In the genomic region with DNA sequence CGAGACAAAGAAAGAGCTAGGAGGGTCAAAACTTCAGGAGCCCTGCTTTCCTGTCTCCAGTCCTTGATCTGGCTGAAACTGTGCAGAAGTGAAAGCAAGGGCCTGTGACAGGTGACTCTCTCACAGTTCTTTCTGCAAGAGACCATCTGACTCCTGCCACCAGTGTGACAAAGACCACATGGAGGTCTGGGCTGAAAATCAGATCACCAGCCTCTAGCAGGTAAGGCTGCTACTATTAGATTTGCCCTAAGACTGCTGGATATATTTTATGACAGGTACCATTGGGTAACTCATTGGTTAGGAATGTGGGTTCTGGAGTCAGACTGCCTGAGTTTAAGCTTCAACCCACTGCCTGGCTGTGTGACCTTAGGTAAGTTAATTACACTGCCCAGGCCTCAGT, we compare ENCODE assay signal across 2 cellular contexts.
TF ChIP-seq lines count a peak whose summit lies in the region.

No MANE protein-coding gene starts in this region.

TF ChIP-seq in SK-N-SH treated with all-trans-retinoic acid at 6 μM for 48 hours, 23 proteins besides CTCF, POLR2A, EP300 and RAD21 (continued from another document):
- TF ChIP-seq, protein P1, sequence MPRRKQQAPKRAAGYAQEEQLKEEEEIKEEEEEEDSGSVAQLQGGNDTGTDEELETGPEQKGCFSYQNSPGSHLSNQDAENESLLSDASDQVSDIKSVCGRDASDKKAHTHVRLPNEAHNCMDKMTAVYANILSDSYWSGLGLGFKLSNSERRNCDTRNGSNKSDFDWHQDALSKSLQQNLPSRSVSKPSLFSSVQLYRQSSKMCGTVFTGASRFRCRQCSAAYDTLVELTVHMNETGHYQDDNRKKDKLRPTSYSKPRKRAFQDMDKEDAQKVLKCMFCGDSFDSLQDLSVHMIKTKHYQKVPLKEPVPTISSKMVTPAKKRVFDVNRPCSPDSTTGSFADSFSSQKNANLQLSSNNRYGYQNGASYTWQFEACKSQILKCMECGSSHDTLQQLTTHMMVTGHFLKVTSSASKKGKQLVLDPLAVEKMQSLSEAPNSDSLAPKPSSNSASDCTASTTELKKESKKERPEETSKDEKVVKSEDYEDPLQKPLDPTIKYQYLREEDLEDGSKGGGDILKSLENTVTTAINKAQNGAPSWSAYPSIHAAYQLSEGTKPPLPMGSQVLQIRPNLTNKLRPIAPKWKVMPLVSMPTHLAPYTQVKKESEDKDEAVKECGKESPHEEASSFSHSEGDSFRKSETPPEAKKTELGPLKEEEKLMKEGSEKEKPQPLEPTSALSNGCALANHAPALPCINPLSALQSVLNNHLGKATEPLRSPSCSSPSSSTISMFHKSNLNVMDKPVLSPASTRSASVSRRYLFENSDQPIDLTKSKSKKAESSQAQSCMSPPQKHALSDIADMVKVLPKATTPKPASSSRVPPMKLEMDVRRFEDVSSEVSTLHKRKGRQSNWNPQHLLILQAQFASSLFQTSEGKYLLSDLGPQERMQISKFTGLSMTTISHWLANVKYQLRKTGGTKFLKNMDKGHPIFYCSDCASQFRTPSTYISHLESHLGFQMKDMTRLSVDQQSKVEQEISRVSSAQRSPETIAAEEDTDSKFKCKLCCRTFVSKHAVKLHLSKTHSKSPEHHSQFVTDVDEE (CRISPR knock-in tag; IDR thresholded peaks at IDR 0.05): no peak
- TF ChIP-seq ISL1 (CRISPR knock-in tag; IDR thresholded peaks at IDR 0.05): no peak
TF ChIP-seq in SK-N-SH treated with all-trans-retinoic acid at 6 μM for 48 hours: peak in this region for 0.

TF ChIP-seq in SK-N-SH, 30 proteins besides CTCF, POLR2A, EP300 and RAD21 (continued from another document):
- TF ChIP-seq, protein P2, sequence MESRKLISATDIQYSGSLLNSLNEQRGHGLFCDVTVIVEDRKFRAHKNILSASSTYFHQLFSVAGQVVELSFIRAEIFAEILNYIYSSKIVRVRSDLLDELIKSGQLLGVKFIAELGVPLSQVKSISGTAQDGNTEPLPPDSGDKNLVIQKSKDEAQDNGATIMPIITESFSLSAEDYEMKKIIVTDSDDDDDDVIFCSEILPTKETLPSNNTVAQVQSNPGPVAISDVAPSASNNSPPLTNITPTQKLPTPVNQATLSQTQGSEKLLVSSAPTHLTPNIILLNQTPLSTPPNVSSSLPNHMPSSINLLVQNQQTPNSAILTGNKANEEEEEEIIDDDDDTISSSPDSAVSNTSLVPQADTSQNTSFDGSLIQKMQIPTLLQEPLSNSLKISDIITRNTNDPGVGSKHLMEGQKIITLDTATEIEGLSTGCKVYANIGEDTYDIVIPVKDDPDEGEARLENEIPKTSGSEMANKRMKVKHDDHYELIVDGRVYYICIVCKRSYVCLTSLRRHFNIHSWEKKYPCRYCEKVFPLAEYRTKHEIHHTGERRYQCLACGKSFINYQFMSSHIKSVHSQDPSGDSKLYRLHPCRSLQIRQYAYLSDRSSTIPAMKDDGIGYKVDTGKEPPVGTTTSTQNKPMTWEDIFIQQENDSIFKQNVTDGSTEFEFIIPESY (IDR thresholded peaks at IDR 0.05; ENCODE audit: borderline replicate concordance, low read depth): no peak
- TF ChIP-seq TEAD4 (IDR thresholded peaks at IDR 0.05; ENCODE audit: borderline replicate concordance, insufficient read depth) (no peak), RFX5 (IDR thresholded peaks at IDR 0.05; ENCODE audit: low read length) (no peak), GATA2 (CRISPR knock-in tag; IDR thresholded peaks at IDR 0.05) (no peak), CHD2 (IDR thresholded peaks at IDR 0.05; ENCODE audit: low read length, partially characterized antibody) (no peak), RCOR1 (IDR thresholded peaks at IDR 0.05; ENCODE audit: low read length) (no peak), SMC3 (IDR thresholded peaks at IDR 0.05; ENCODE audit: low read depth, low read length) (no peak), FOSL2 (IDR thresholded peaks at IDR 0.05; ENCODE audit: borderline replicate concordance, low read depth) (no peak)
- TF ChIP-seq, protein P3, sequence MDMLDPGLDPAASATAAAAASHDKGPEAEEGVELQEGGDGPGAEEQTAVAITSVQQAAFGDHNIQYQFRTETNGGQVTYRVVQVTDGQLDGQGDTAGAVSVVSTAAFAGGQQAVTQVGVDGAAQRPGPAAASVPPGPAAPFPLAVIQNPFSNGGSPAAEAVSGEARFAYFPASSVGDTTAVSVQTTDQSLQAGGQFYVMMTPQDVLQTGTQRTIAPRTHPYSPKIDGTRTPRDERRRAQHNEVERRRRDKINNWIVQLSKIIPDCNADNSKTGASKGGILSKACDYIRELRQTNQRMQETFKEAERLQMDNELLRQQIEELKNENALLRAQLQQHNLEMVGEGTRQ (IDR thresholded peaks at IDR 0.05; ENCODE audit: borderline replicate concordance, low read depth, low read length): no peak
- TF ChIP-seq, protein P4, sequence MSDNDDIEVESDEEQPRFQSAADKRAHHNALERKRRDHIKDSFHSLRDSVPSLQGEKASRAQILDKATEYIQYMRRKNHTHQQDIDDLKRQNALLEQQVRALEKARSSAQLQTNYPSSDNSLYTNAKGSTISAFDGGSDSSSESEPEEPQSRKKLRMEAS (IDR thresholded peaks at IDR 0.05; ENCODE audit: low read depth): no peak
